31 cellular contexts compared by ENCODE assay signal in the genomic region with DNA sequence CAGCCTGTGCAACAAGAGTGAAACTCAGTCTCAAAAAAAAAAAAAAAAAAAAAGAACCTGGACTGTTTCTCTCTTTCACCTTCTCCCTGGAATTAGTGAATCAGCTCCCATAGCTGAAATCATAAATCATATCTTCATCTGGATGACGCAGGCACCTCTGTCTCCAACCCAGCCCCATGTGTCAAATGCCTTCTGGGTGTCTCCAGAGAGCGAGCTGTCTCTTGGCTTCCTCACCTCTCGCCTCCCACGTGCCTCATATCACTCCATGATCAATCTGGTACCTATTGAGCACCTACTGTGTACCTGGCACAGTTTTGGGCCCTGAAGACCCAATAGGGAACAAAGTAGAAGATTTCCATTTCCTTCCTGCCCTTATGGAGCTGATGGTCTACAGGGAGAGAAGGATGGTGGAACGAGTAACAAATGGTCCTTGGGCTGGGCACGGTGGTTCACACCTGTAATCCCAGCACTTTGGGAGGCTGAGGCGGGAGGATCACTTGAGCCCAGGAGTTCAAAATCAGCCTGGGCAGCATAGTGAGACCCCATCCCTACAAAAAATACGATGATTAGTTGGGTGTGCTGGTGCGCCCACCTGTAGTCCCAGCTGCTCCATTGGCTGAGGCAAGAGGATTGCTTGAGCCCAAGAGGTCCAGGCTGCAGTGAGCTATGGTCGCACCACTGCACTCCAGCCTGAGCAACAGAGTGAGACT. TPM values are rescaled to one million over a fixed set of nuclear protein-coding genes. Genes with fewer than 3 reads are reported as not detected.
DNase-seq lines count a peak whose midpoint lies in the region; ATAC-seq, FAIRE-seq and TF ChIP-seq lines count a peak whose summit lies in the region.
"Had no signal": no experiment of that assay in that cellular context is flagged by ENCODE, and none has a peak within 500 bp of the region (broad histone marks: within the 10 kb centered on the region; RNA-seq: fewer than 3 reads in every experiment).

No MANE protein-coding gene starts in this region.

- H3K9me3 ChIP-seq in keratinocyte (ENCODE audit: control insufficient read depth, low read depth, low read length) (no peaks in the 10 kb centered on the region), kidney (ENCODE audit: control insufficient read depth in 1 of 2, low read length in 2 of 2) (no peaks in the 10 kb centered on the region)
- H3K9me3 ChIP-seq: ovary, thoracic aorta, vagina had no signal

- H3K36me3 ChIP-seq in keratinocyte (ENCODE audit: control insufficient read depth in 2 of 2, extremely low read depth in 1 of 2, insufficient read depth in 2 of 2, low read length in 2 of 2) (peaks cover under 1 to 1% of the 10 kb centered on the region in 2 experiments), kidney (ENCODE audit: control insufficient read depth in 1 of 2, insufficient read depth in 2 of 2, low read length in 2 of 2) (no peaks in the 10 kb centered on the region)
- H3K36me3 ChIP-seq: ovary, vagina had no signal

- peak overlapping the region; percentile 47 for H3K4me3 Mint-ChIP-seq in activated naive CD8-positive, alpha-beta T cell
- no peak overlapping the region for H3K4me3 Mint-ChIP-seq in activated naive CD8-positive, alpha-beta T cell treated with anti-CD3 and anti-CD28 coated beads, Interleukin-2, amount 50 U/mL, for 24 hours
- H3K4me3 Mint-ChIP-seq in activated T-helper 17 cell treated with anti-CD3 and anti-CD28 coated beads, Interleukin-2, amount 50 U/mL, for 72 hours, result peak overlapping the region; percentile 18
- H3K4me3 Mint-ChIP-seq in type B pancreatic cell, result peak overlapping the region; percentile 67
- peak overlapping the region in 2 of 5 donors; percentile 31 to 62 for H3K4me3 Mint-ChIP-seq in immature natural killer cell
- H3K4me3 Mint-ChIP-seq: stimulated activated memory B cell treated with anti-CD40 and anti-IgM and Interleukin-4, amounts not matched to agents 10 μg/mL and 1 μg/mL and 100 μg/mL, for 72 hours had no signal

- H3K79me2 ChIP-seq in keratinocyte (ENCODE audit: control insufficient read depth, insufficient read depth, low read length), result peaks cover 10% of the 10 kb centered on the region

- FAIRE-seq in keratinocyte (lab: Jason Lieb, UNC) (peak; percentile 9), kidney (lab: Jason Lieb, UNC) (no peak)
- FAIRE-seq: endometrium, GM12878 had no signal

- TF ChIP-seq CTCF in keratinocyte (optimal IDR thresholded peaks at IDR 0.05 in 1 of 3, IDR thresholded peaks at IDR 0.05 in 1 of 3, conservative IDR thresholded peaks at IDR 0.05 in 1 of 3; ENCODE audit: extremely low read depth in 1 of 3, insufficient read depth in 2 of 3, low read length in 3 of 3) (no peak), type B pancreatic cell (conservative IDR thresholded peaks at IDR 0.05) (no peak), kidney (IDR thresholded peaks at IDR 0.05; ENCODE audit: borderline replicate concordance, extremely low read depth, insufficient read depth) (no peak)

- no peak overlapping the region for H3K4me3 ChIP-seq in keratinocyte (ENCODE audit: control insufficient read depth in 2 of 3, extremely low read depth in 1 of 3, insufficient read depth in 2 of 3, low read depth in 1 of 3, low read length in 3 of 3)
- H3K4me3 ChIP-seq in kidney (ENCODE audit: low read length in 2 of 2), result no peak overlapping the region
- H3K4me3 ChIP-seq: GM12878, ovary, thoracic aorta, vagina had no signal

- H3K27ac ChIP-seq in keratinocyte (ENCODE audit: control insufficient read depth, insufficient read depth, low read length) (no peak overlapping the region), kidney (ENCODE audit: low read depth in 2 of 2, low read length in 2 of 2) (no peak overlapping the region)
- H3K27ac ChIP-seq: ovary, thoracic aorta, vagina, VCaP had no signal

- no peak overlapping the region for H3K27ac Mint-ChIP-seq in activated naive CD8-positive, alpha-beta T cell
- no peak overlapping the region for H3K27ac Mint-ChIP-seq in activated naive CD8-positive, alpha-beta T cell treated with anti-CD3 and anti-CD28 coated beads, Interleukin-2, amount 50 U/mL, for 24 hours
- no peak overlapping the region for H3K27ac Mint-ChIP-seq in activated T-helper 17 cell treated with anti-CD3 and anti-CD28 coated beads, Interleukin-2, amount 50 U/mL, for 72 hours
- H3K27ac Mint-ChIP-seq in type B pancreatic cell (peak overlapping the region; percentile 22), immature natural killer cell (peak overlapping the region in 3 of 6 donors; percentile 7 to 60 (median 43))

- no peaks in the 10 kb centered on the region for H3K9me1 ChIP-seq in keratinocyte (ENCODE audit: control insufficient read depth, extremely low read depth, insufficient read depth, low read length)

- no peaks in the 10 kb centered on the region for H3K36me3 Mint-ChIP-seq in activated naive CD8-positive, alpha-beta T cell
- H3K36me3 Mint-ChIP-seq in activated naive CD8-positive, alpha-beta T cell treated with anti-CD3 and anti-CD28 coated beads, Interleukin-2, amount 50 U/mL, for 24 hours (ENCODE audit: low read depth), result no peaks in the 10 kb centered on the region
- peaks cover 7% of the 10 kb centered on the region for H3K36me3 Mint-ChIP-seq in activated T-helper 17 cell treated with anti-CD3 and anti-CD28 coated beads, Interleukin-2, amount 50 U/mL, for 72 hours (ENCODE audit: low read depth)
- H3K36me3 Mint-ChIP-seq in type B pancreatic cell, result no peaks in the 10 kb centered on the region
- no peaks in the 10 kb centered on the region for H3K36me3 Mint-ChIP-seq in immature natural killer cell
- H3K36me3 Mint-ChIP-seq: stimulated activated memory B cell treated with anti-CD40 and anti-IgM and Interleukin-4, amounts not matched to agents 10 μg/mL and 1 μg/mL and 100 μg/mL, for 72 hours had no signal

- no peak overlapping the region for H2AFZ ChIP-seq in keratinocyte (ENCODE audit: control insufficient read depth, low read length)

- H3K4me1 ChIP-seq in keratinocyte (ENCODE audit: control insufficient read depth, extremely low read depth, insufficient read depth, low read length) (peaks cover 18% of the 10 kb centered on the region), kidney (ENCODE audit: control insufficient read depth in 1 of 2, insufficient read depth in 1 of 2, low read depth in 1 of 2, low read length in 2 of 2) (peaks cover 5 to 14% of the 10 kb centered on the region in 2 donors)

- intact Hi-C loops in kidney (cut with DNase I), result no loop called here

- H3K4me2 ChIP-seq in keratinocyte (ENCODE audit: control insufficient read depth, extremely low read depth, insufficient read depth, low read depth, low read length), result no peak overlapping the region

- no peak for ATAC-seq in activated naive CD8-positive, alpha-beta T cell treated with anti-CD3 and anti-CD28 coated beads, Interleukin-2, amount 50 U/mL, for 24 hours
- no peak for ATAC-seq in activated T-helper 17 cell treated with anti-CD3 and anti-CD28 coated beads, Interleukin-2, amount 50 U/mL, for 72 hours (replicated peaks)
- no peak for ATAC-seq in left lobe of liver
- ATAC-seq: GM12878; stimulated activated memory B cell treated with anti-CD40 and anti-IgM and Interleukin-4, amounts not matched to agents 10 μg/mL and 1 μg/mL and 100 μg/mL, for 72 hours had no signal

- H3K27me3 Mint-ChIP-seq in activated naive CD8-positive, alpha-beta T cell, result no peaks in the 10 kb centered on the region
- peaks cover 4% of the 10 kb centered on the region for H3K27me3 Mint-ChIP-seq in activated naive CD8-positive, alpha-beta T cell treated with anti-CD3 and anti-CD28 coated beads, Interleukin-2, amount 50 U/mL, for 24 hours
- no peaks in the 10 kb centered on the region for H3K27me3 Mint-ChIP-seq in activated T-helper 17 cell treated with anti-CD3 and anti-CD28 coated beads, Interleukin-2, amount 50 U/mL, for 72 hours
- H3K27me3 Mint-ChIP-seq in type B pancreatic cell (peaks cover 3% of the 10 kb centered on the region), immature natural killer cell (ENCODE audit: low read depth in 3 of 3) (peaks cover 9 to 16% (median 13%) of the 10 kb centered on the region in 3 donors)
- H3K27me3 Mint-ChIP-seq: stimulated activated memory B cell treated with anti-CD40 and anti-IgM and Interleukin-4, amounts not matched to agents 10 μg/mL and 1 μg/mL and 100 μg/mL, for 72 hours had no signal

- H3K9ac ChIP-seq in keratinocyte (ENCODE audit: control insufficient read depth, extremely low read depth, insufficient read depth, low read length), result no peak overlapping the region
- no peak overlapping the region for H3K9ac ChIP-seq in kidney (ENCODE audit: low read length in 2 of 2)

- peaks cover 24% of the 10 kb centered on the region for H3K4me1 Mint-ChIP-seq in activated naive CD8-positive, alpha-beta T cell (ENCODE audit: low read depth)
- peaks cover 26% of the 10 kb centered on the region for H3K4me1 Mint-ChIP-seq in activated naive CD8-positive, alpha-beta T cell treated with anti-CD3 and anti-CD28 coated beads, Interleukin-2, amount 50 U/mL, for 24 hours
- peaks cover 18% of the 10 kb centered on the region for H3K4me1 Mint-ChIP-seq in activated T-helper 17 cell treated with anti-CD3 and anti-CD28 coated beads, Interleukin-2, amount 50 U/mL, for 72 hours
- H3K4me1 Mint-ChIP-seq in type B pancreatic cell (ENCODE audit: unreplicated experiment) (peaks cover 9% of the 10 kb centered on the region), immature natural killer cell (peaks cover 33 to 47% of the 10 kb centered on the region in 2 donors)

- no peaks in the 10 kb centered on the region for H3K27me3 ChIP-seq in keratinocyte (ENCODE audit: control insufficient read depth, extremely low read depth, insufficient read depth, low read length)
- H3K27me3 ChIP-seq: ovary, vagina had no signal

- no peaks in the 10 kb centered on the region for H4K20me1 ChIP-seq in keratinocyte (ENCODE audit: control insufficient read depth, extremely low read depth, insufficient read depth, low read length)

- dilution Hi-C loops in keratinocyte (cut with MboI; ENCODE audit: extremely low pct_ligation_motif_present, low sequenced_read_pairs), result no loop called here

- no peaks in the 10 kb centered on the region for H3K9me3 Mint-ChIP-seq in activated naive CD8-positive, alpha-beta T cell (ENCODE audit: low read depth)
- H3K9me3 Mint-ChIP-seq in activated naive CD8-positive, alpha-beta T cell treated with anti-CD3 and anti-CD28 coated beads, Interleukin-2, amount 50 U/mL, for 24 hours, result no peaks in the 10 kb centered on the region
- H3K9me3 Mint-ChIP-seq in activated T-helper 17 cell treated with anti-CD3 and anti-CD28 coated beads, Interleukin-2, amount 50 U/mL, for 72 hours, result peaks cover 4% of the 10 kb centered on the region
- H3K9me3 Mint-ChIP-seq in type B pancreatic cell (no peaks in the 10 kb centered on the region), immature natural killer cell (no peaks in the 10 kb centered on the region)

- DNase-seq in activated naive CD8-positive, alpha-beta T cell treated with anti-CD3 and anti-CD28 coated beads, Interleukin-2, amount 50 U/mL, for 24 hours, result no peak
- DNase-seq in keratinocyte (ENCODE audit: low read depth, low spot score) (no peak), type B pancreatic cell (ENCODE audit: extremely low spot score, unreplicated experiment) (no peak), immature natural killer cell (no peak), left lobe of liver (ENCODE audit: low spot score) (no peak), kidney (no peak)
- DNase-seq: activated effector memory CD4-positive, alpha-beta T cell treated with Interleukin-2 at 50 U/mL for 16 hours; anterior cingulate cortex; dermis blood vessel endothelial cell; Karpas-422; mammary epithelial cell; NCI-H1092 treated with DMSO at 0.1 percent for 48 hours; NCI-H2029; NCI-H2227 treated with DMSO at 0.1 percent for 48 hours; NCI-H774; RPMI8226; stimulated activated CD4-positive, alpha-beta T cell treated with anti-CD3 and anti-CD28 coated beads, Interleukin-2, amount 100 ng/mL, for 48 hours had no signal

RNA-seq across cellular contexts. Expression of a gene that starts 2.5 kb away (rescaled TPM):
- total RNA-seq in activated T-helper 17 cell treated with anti-CD3 and anti-CD28 coated beads, Interleukin-2, amount 50 U/mL, for 72 hours, result 1 to 10 TPM; 2.3 to 5.3 TPM
- 3.3 to 9.1 TPM (median 3.7 TPM) in 3 replicates for polyA plus RNA-seq in keratinocyte
- 3.6 TPM for polyA plus RNA-seq in keratinocyte (2011; ENCODE audit: low read depth)
- polyA plus RNA-seq in keratinocyte (2011; cell fraction: cytosol; rRNA removed), result 2.7 and 7.9 TPM in 2 replicates
- 3.9 and 6.8 TPM in 2 replicates for polyA plus RNA-seq in keratinocyte (2011; cell fraction: nucleus; rRNA removed)
- 5.1 and 9.5 TPM in 2 replicates for polyA plus RNA-seq in keratinocyte (2012; ENCODE audit: low replicate concordance)
- polyA minus RNA-seq in keratinocyte, result 1.5 to 3.4 TPM (median 2.2 TPM) in 3 replicates
- 5.6 TPM for polyA minus RNA-seq in keratinocyte (2011; cell fraction: cytosol; rRNA and poly(A)+ RNA removed)
- 2.9 and 4.3 TPM in 2 replicates for polyA minus RNA-seq in keratinocyte (2011; cell fraction: nucleus; rRNA and poly(A)+ RNA removed)
- 6.2 and 11.0 TPM in 2 replicates for total RNA-seq in type B pancreatic cell (ENCODE audit: low replicate concordance)
- polyA plus RNA-seq in immature natural killer cell, result 1 to 10 TPM; 2.0 to 3.1 (median 2.5) TPM
- 4.1 TPM for total RNA-seq in left lobe of liver
- total RNA-seq in kidney, result 7.8 TPM
- 29.9 TPM for polyA plus RNA-seq in kidney (ENCODE audit: insufficient read depth, low read depth, low replicate concordance)

RNA-seq across cellular contexts. Expression of a gene that starts 3.0 kb away (rescaled TPM):
- total RNA-seq in activated T-helper 17 cell treated with anti-CD3 and anti-CD28 coated beads, Interleukin-2, amount 50 U/mL, for 72 hours, result 10 to 100 TPM; 29.5 to 38.7 TPM
- polyA plus RNA-seq in keratinocyte, result 28.5 to 80.5 TPM (median 35.2 TPM) in 3 replicates
- polyA plus RNA-seq in keratinocyte (2011; ENCODE audit: low read depth), result 12.1 TPM
- polyA plus RNA-seq in keratinocyte (2011; cell fraction: cytosol; rRNA removed), result 23.6 and 53.9 TPM in 2 replicates
- 19.1 and 20.6 TPM in 2 replicates for polyA plus RNA-seq in keratinocyte (2011; cell fraction: nucleus; rRNA removed)
- 53.1 and 77.8 TPM in 2 replicates for polyA plus RNA-seq in keratinocyte (2012; ENCODE audit: low replicate concordance)
- polyA minus RNA-seq in keratinocyte, result 10.2 to 30.7 TPM (median 16.9 TPM) in 3 replicates
- 55.1 TPM for polyA minus RNA-seq in keratinocyte (2011; cell fraction: cytosol; rRNA and poly(A)+ RNA removed)
- polyA minus RNA-seq in keratinocyte (2011; cell fraction: nucleus; rRNA and poly(A)+ RNA removed), result 7.0 and 8.1 TPM in 2 replicates
- 42.2 and 50.0 TPM in 2 replicates for total RNA-seq in type B pancreatic cell (ENCODE audit: low replicate concordance)
- 100 to 1,000 TPM in 1 of 3 donors, 10 to 100 TPM in 2; 85.1 to 134 (median 98.2) TPM for polyA plus RNA-seq in immature natural killer cell
- total RNA-seq in left lobe of liver, result 38.4 TPM
- total RNA-seq in kidney, result 74.6 TPM
- 244 TPM for polyA plus RNA-seq in kidney (ENCODE audit: insufficient read depth, low read depth, low replicate concordance)

RNA-seq across cellular contexts. Expression of a gene that starts 6.8 kb away (rescaled TPM):
- 1,000 to 10,000 TPM in 1 of 2 donors, 100 to 1,000 TPM in 1; 860 to 1,029 TPM for total RNA-seq in activated T-helper 17 cell treated with anti-CD3 and anti-CD28 coated beads, Interleukin-2, amount 50 U/mL, for 72 hours
- 562 to 1,236 TPM (median 636 TPM) in 3 replicates for polyA plus RNA-seq in keratinocyte
- 761 TPM for polyA plus RNA-seq in keratinocyte (2011; ENCODE audit: low read depth)
- polyA plus RNA-seq in keratinocyte (2011; cell fraction: cytosol; rRNA removed), result 338 and 825 TPM in 2 replicates
- 144 and 172 TPM in 2 replicates for polyA plus RNA-seq in keratinocyte (2011; cell fraction: nucleus; rRNA removed)
- polyA plus RNA-seq in keratinocyte (2012; ENCODE audit: low replicate concordance), result 1,437 and 2,095 TPM in 2 replicates
- polyA minus RNA-seq in keratinocyte, result 153 to 368 TPM (median 187 TPM) in 3 replicates
- polyA minus RNA-seq in keratinocyte (2011; cell fraction: cytosol; rRNA and poly(A)+ RNA removed), result 1,666 TPM
- 92.1 and 143 TPM in 2 replicates for polyA minus RNA-seq in keratinocyte (2011; cell fraction: nucleus; rRNA and poly(A)+ RNA removed)
- 1,016 and 1,024 TPM in 2 replicates for total RNA-seq in type B pancreatic cell (ENCODE audit: low replicate concordance)
- polyA plus RNA-seq in immature natural killer cell, result 1,000 to 10,000 TPM in 1 of 3 donors, 100 to 1,000 TPM in 2; 550 to 1,524 (median 935) TPM
- 241 TPM for total RNA-seq in left lobe of liver
- 564 TPM for total RNA-seq in kidney
- polyA plus RNA-seq in kidney (ENCODE audit: insufficient read depth, low read depth, low replicate concordance), result 1,593 TPM

RNA-seq across cellular contexts. Expression of a gene that starts 36.6 kb away (rescaled TPM):
- 100 to 1,000 TPM; 291 to 376 TPM for total RNA-seq in activated T-helper 17 cell treated with anti-CD3 and anti-CD28 coated beads, Interleukin-2, amount 50 U/mL, for 72 hours
- polyA plus RNA-seq in keratinocyte (24.2 to 29.6 TPM (median 27.7 TPM) in 3 replicates), immature natural killer cell (10 to 100 TPM in 2 of 3 donors, 1 to 10 TPM in 1; 8.4 to 24.2 (median 11.3) TPM), kidney (ENCODE audit: insufficient read depth, low read depth, low replicate concordance) (71.5 TPM)
- polyA plus RNA-seq in keratinocyte (2011; ENCODE audit: low read depth), result 49.6 TPM
- 12.0 and 29.3 TPM in 2 replicates for polyA plus RNA-seq in keratinocyte (2011; cell fraction: cytosol; rRNA removed)
- 38.1 and 47.6 TPM in 2 replicates for polyA plus RNA-seq in keratinocyte (2011; cell fraction: nucleus; rRNA removed)
- polyA plus RNA-seq in keratinocyte (2012; ENCODE audit: low replicate concordance), result 37.6 and 46.6 TPM in 2 replicates
- polyA minus RNA-seq in keratinocyte, result 24.5 to 51.4 TPM (median 32.5 TPM) in 3 replicates
- 44.3 TPM for polyA minus RNA-seq in keratinocyte (2011; cell fraction: cytosol; rRNA and poly(A)+ RNA removed)
- 33.6 and 35.7 TPM in 2 replicates for polyA minus RNA-seq in keratinocyte (2011; cell fraction: nucleus; rRNA and poly(A)+ RNA removed)
- total RNA-seq in type B pancreatic cell (ENCODE audit: low replicate concordance) (68.0 and 74.0 TPM in 2 replicates), left lobe of liver (68.7 TPM), kidney (67.1 TPM)

RNA-seq across cellular contexts. Expression of a gene that starts 37.1 kb away (rescaled TPM):
- total RNA-seq in activated T-helper 17 cell treated with anti-CD3 and anti-CD28 coated beads, Interleukin-2, amount 50 U/mL, for 72 hours, result not detected
- not detected in 3 replicates for polyA plus RNA-seq in keratinocyte
- polyA plus RNA-seq in keratinocyte (2011; ENCODE audit: low read depth), result not detected
- polyA plus RNA-seq in keratinocyte (2011; cell fraction: cytosol; rRNA removed), result not detected in 2 replicates
- polyA plus RNA-seq in keratinocyte (2011; cell fraction: nucleus; rRNA removed), result not detected in 2 replicates
- polyA plus RNA-seq in keratinocyte (2012; ENCODE audit: low replicate concordance), result not detected in 2 replicates
- polyA minus RNA-seq in keratinocyte, result 0.06 TPM in 1 of 3 replicates, not detected in the others
- polyA minus RNA-seq in keratinocyte (2011; cell fraction: cytosol; rRNA and poly(A)+ RNA removed), result not detected
- polyA minus RNA-seq in keratinocyte (2011; cell fraction: nucleus; rRNA and poly(A)+ RNA removed), result not detected in 2 replicates
- total RNA-seq in type B pancreatic cell (ENCODE audit: low replicate concordance), result 0.41 TPM in 1 of 2 replicates, not detected in the other
- polyA plus RNA-seq in immature natural killer cell, result not detected
- not detected for total RNA-seq in left lobe of liver
- not detected for total RNA-seq in kidney
- not detected for polyA plus RNA-seq in kidney (ENCODE audit: insufficient read depth, low read depth, low replicate concordance)
- total RNA-seq: cardiac septum; Daoy; dermis blood vessel endothelial cell; H4; mammary epithelial cell; T-helper 2 cell treated with Interferon-gamma antibody and Interleukin-4, amounts not matched to agents 100 ng/mL and 5 ng/mL, for 36 hours; vagina had no signal
- polyA plus RNA-seq: BJ, mammary epithelial cell, ovary had no signal
